In genomic region chr4:14221176-14221575, GRCh38 we compare ENCODE assay signal across 16 cellular contexts.
"Had no signal": no experiment of that assay in that cellular context is flagged by ENCODE, and none has a peak within 500 bp of the region (broad histone marks: within the 10 kb centered on the region; RNA-seq: fewer than 3 reads in every experiment).

No MANE protein-coding gene starts in this region.

- H3K9ac ChIP-seq: neural progenitor cell had no signal

- ATAC-seq: effector memory CD8-positive, alpha-beta T cell; gastrocnemius medialis; left lobe of liver; mucosa of descending colon; natural killer cell; right cardiac atrium; stimulated activated effector memory CD8-positive, alpha-beta T cell treated with anti-CD3 and anti-CD28 coated beads, Interleukin-12 subunit alpha, Interleukin-12 subunit beta, amount 100 ng/mL, for 72 hours; stimulated activated naive CD8-positive, alpha-beta T cell treated with anti-CD3 and anti-CD28 coated beads, Interleukin-15, Interleukin-2, amounts not matched to agents 100 U/mL and 50 U/mL, for 24 hours had no signal

- H2AFZ ChIP-seq: neural progenitor cell had no signal

- DNase-seq: effector memory CD8-positive, alpha-beta T cell; gastrocnemius medialis; kidney; mucosa of descending colon; natural killer cell; nucleus accumbens; ovary; right cardiac atrium; stimulated activated CD4-positive, alpha-beta T cell treated with anti-CD3 and anti-CD28 coated beads, Interleukin-4, amount 100 ng/mL, for 1 hour; stimulated activated CD8-positive, alpha-beta memory T cell treated with anti-CD3 and anti-CD28 coated beads, Interleukin-4, amount 100 ng/mL, for 48 hours; stimulated activated naive CD8-positive, alpha-beta T cell treated with anti-CD3 and anti-CD28 coated beads, Interleukin-15, Interleukin-2, amounts not matched to agents 100 U/mL and 50 U/mL, for 24 hours; thyroid gland had no signal

- H3K4me1 ChIP-seq: gastrocnemius medialis, neural progenitor cell, suprapubic skin, thyroid gland had no signal

- H3K4me3 ChIP-seq: gastrocnemius medialis, mucosa of descending colon, neural progenitor cell, ovary, suprapubic skin, thyroid gland had no signal

- H3K4me2 ChIP-seq: neural progenitor cell had no signal

- H3K36me3 ChIP-seq: gastrocnemius medialis, neural progenitor cell, ovary, suprapubic skin, thyroid gland had no signal

- H3K9me3 ChIP-seq: gastrocnemius medialis, mucosa of descending colon, ovary, suprapubic skin, thyroid gland had no signal

- H3K27me3 ChIP-seq: gastrocnemius medialis, neural progenitor cell, ovary, suprapubic skin, thyroid gland had no signal

- H3K27ac ChIP-seq: gastrocnemius medialis, neural progenitor cell, ovary, suprapubic skin, thyroid gland had no signal
